Comparison of ENCODE assay signal across 1 cellular context in the genomic region with DNA sequence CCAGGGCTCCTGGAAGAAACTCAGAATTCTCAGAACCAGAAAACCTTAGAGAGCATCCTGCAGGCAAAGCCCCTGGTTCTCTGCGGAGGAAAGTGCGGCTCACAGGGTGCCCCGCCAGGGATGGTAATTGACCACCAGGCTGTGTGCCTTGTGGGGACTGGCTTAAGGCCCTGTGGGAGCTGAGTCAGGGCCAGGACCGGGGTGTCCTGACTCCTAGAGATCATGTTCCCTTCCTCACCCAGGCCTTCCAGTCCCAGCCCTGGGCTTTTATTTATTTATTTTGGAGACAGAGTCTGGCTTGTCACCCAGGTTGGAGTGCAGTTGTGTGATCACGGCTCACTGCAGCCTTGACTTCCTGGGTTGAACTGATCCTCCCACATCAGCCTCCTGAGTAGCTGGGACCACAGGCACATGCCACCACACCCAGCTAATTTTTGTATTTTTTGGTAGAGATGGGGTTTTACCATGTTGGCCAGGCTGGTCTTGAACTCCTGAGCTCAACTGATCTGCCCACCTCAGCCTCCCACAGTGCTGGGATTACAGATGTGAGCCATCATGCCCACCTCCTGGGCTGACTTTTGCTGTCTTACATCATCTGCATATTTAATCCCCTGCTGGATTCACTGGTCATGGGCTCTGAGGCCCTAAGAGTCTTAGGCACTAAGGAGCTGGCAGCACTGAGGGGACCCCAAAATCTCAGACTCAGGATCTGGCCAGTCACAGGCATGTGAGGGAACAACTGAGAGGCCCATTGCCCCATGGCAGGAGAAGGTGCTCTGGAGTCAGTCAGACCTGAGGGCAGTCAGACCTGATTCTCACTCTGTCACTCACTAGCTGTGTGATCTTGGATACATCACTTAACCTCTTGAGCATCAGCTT.
TF ChIP-seq lines count a peak whose summit lies in the region.

No MANE protein-coding gene starts in this region.

TF ChIP-seq in IMR-90, 13 proteins besides CTCF, POLR2A, EP300 and RAD21:
- TF ChIP-seq CHD1 (IDR thresholded peaks at IDR 0.05; ENCODE audit: low read depth, low read length) (no peak), MXI1 (IDR thresholded peaks at IDR 0.05; ENCODE audit: borderline replicate concordance, low read depth, low read length) (no peak), MAZ (IDR thresholded peaks at IDR 0.05; ENCODE audit: borderline replicate concordance, low read depth, low read length) (no peak), CEBPB (IDR thresholded peaks at IDR 0.05; ENCODE audit: low read depth, low read length) (no peak), RCOR1 (IDR thresholded peaks at IDR 0.05; ENCODE audit: insufficient replicate concordance, low read length) (no peak), NFE2L2 (IDR thresholded peaks at IDR 0.05; ENCODE audit: low read depth, low read length) (no peak), BHLHE40 (IDR thresholded peaks at IDR 0.05; ENCODE audit: low read depth, low read length) (no peak), MAFK (IDR thresholded peaks at IDR 0.05; ENCODE audit: low read depth, low read length) (no peak), FOS (IDR thresholded peaks at IDR 0.05; ENCODE audit: low read depth, low read length) (no peak)
- TF ChIP-seq, protein P1, sequence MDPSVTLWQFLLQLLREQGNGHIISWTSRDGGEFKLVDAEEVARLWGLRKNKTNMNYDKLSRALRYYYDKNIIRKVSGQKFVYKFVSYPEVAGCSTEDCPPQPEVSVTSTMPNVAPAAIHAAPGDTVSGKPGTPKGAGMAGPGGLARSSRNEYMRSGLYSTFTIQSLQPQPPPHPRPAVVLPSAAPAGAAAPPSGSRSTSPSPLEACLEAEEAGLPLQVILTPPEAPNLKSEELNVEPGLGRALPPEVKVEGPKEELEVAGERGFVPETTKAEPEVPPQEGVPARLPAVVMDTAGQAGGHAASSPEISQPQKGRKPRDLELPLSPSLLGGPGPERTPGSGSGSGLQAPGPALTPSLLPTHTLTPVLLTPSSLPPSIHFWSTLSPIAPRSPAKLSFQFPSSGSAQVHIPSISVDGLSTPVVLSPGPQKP (IDR thresholded peaks at IDR 0.05; ENCODE audit: borderline replicate concordance, low read depth, low read length), result no peak
